Comparison of ENCODE assay signal across 8 cellular contexts in the genomic region with DNA sequence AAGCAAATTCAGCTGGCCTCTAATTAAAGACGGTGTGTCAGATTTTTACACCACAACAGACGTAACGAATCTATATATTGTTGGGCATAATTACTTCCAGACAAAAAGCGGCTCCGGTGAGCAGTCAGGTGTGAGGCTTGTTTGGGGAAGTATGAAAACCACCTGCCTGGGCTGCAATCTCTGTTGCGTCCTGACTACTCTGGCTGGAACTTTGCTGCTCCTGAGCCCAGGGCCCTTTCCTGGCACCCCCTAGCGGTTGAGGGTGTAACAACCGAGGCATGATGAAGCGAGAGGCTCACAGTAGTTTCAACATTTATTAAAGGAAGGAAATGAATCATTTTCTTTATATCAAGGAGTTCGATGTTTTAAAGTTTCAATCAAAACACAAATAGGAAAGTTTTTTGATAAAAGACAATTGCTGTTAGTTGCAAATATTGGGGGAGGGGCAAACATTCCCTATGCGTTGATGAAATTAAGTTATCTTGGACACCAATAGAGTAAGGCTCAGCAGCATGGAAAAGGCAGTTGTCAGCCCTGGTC. TPM values are rescaled to one million over a fixed set of nuclear protein-coding genes. Genes with fewer than 3 reads are reported as not detected.
A peak's percentile ranks its signal among the peaks of the same experiment; 100 is the strongest.
DNase-seq lines count a peak whose midpoint lies in the region; ATAC-seq and TF ChIP-seq lines count a peak whose summit lies in the region.

No MANE protein-coding gene starts in this region.

- no peak overlapping the region for H3K27ac Mint-ChIP-seq in activated CD4-positive, alpha-beta T cell treated with anti-CD3 and anti-CD28 coated beads, Interleukin-2, amount 10 ng/mL, durations not matched to agents 24 days and 14 days
- H3K27ac Mint-ChIP-seq in stimulated activated naive B cell treated with anti-CD40 and anti-IgM and Interleukin-4, amounts not matched to agents 10 μg/mL and 1 μg/mL and 100 μg/mL, for 72 hours, result peak overlapping the region; percentile 42

- H3K4me3 Mint-ChIP-seq in activated CD4-positive, alpha-beta T cell treated with anti-CD3 and anti-CD28 coated beads, Interleukin-2, amount 10 ng/mL, durations not matched to agents 24 days and 14 days, result no peak overlapping the region
- peak overlapping the region in 1 of 2 donors; percentile 1 for H3K4me3 Mint-ChIP-seq in stimulated activated naive B cell treated with anti-CD40 and anti-IgM and Interleukin-4, amounts not matched to agents 10 μg/mL and 1 μg/mL and 100 μg/mL, for 72 hours

- intact Hi-C loops in activated CD4-positive, alpha-beta T cell treated with anti-CD3 and anti-CD28 coated beads, Interleukin-2, amount 10 ng/mL, durations not matched to agents 24 days and 14 days (cut with micrococcal nuclease), result loop anchor here (1.0 kb wide), 2 partner anchors 10 to 100 kb away; no protein-coding TSS in a partner anchor

- H3K9me3 Mint-ChIP-seq in activated CD4-positive, alpha-beta T cell treated with anti-CD3 and anti-CD28 coated beads, Interleukin-2, amount 10 ng/mL, durations not matched to agents 24 days and 14 days, result peaks cover 3% of the 10 kb centered on the region
- peaks cover 0 to 2% of the 10 kb centered on the region in 2 donors for H3K9me3 Mint-ChIP-seq in stimulated activated naive B cell treated with anti-CD40 and anti-IgM and Interleukin-4, amounts not matched to agents 10 μg/mL and 1 μg/mL and 100 μg/mL, for 72 hours

- DNase-seq in NCI-H1436 (lab: John Stamatoyannopoulos, UW) (peak; percentile 56), NCI-H1436 treated with DMSO at 0.1 percent for 48 hours (lab: John Stamatoyannopoulos, UW) (no peak), HFF-Myc (ENCODE audit: extremely low read depth, low read depth) (peak; percentile 47), NAMALWA (ENCODE audit: low spot score) (peak; percentile 89), myocyte (ENCODE audit: low read depth) (peak; percentile 70)
- peak; percentile 89 for DNase-seq in activated CD4-positive, alpha-beta T cell treated with anti-CD3 and anti-CD28 coated beads, Interleukin-2, amount 10 ng/mL, durations not matched to agents 24 days and 14 days
- DNase-seq in effector CD4-positive, alpha-beta T cell, result peak; percentile 47
- peak; percentile 82 for DNase-seq in stimulated activated naive B cell treated with anti-CD40 and anti-IgM and Interleukin-4, amounts not matched to agents 10 μg/mL and 1 μg/mL and 100 μg/mL, for 72 hours

- H3K4me3 ChIP-seq in HFF-Myc (replicated peaks; ENCODE audit: low read depth, low read length), result no peak overlapping the region

- peaks cover 15% of the 10 kb centered on the region for H3K4me1 Mint-ChIP-seq in activated CD4-positive, alpha-beta T cell treated with anti-CD3 and anti-CD28 coated beads, Interleukin-2, amount 10 ng/mL, durations not matched to agents 24 days and 14 days
- peaks cover 36 to 46% of the 10 kb centered on the region in 2 donors for H3K4me1 Mint-ChIP-seq in stimulated activated naive B cell treated with anti-CD40 and anti-IgM and Interleukin-4, amounts not matched to agents 10 μg/mL and 1 μg/mL and 100 μg/mL, for 72 hours

- peak; percentile 87 for TF ChIP-seq CTCF in HFF-Myc (IDR thresholded peaks at IDR 0.05; ENCODE audit: low read depth, low read length, missing control alignments)

- ATAC-seq in stimulated activated naive B cell treated with anti-CD40 and anti-IgM and Interleukin-4, amounts not matched to agents 10 μg/mL and 1 μg/mL and 100 μg/mL, for 72 hours (replicated peaks), result peak; percentile 94 to 96

- H3K36me3 Mint-ChIP-seq in activated CD4-positive, alpha-beta T cell treated with anti-CD3 and anti-CD28 coated beads, Interleukin-2, amount 10 ng/mL, durations not matched to agents 24 days and 14 days (ENCODE audit: low read depth), result no peaks in the 10 kb centered on the region
- H3K36me3 Mint-ChIP-seq in stimulated activated naive B cell treated with anti-CD40 and anti-IgM and Interleukin-4, amounts not matched to agents 10 μg/mL and 1 μg/mL and 100 μg/mL, for 72 hours, result peaks cover 0 to 3% of the 10 kb centered on the region in 2 donors

- H3K27me3 Mint-ChIP-seq in activated CD4-positive, alpha-beta T cell treated with anti-CD3 and anti-CD28 coated beads, Interleukin-2, amount 10 ng/mL, durations not matched to agents 24 days and 14 days, result peaks cover 21% of the 10 kb centered on the region
- peaks cover 15 to 19% of the 10 kb centered on the region in 2 donors for H3K27me3 Mint-ChIP-seq in stimulated activated naive B cell treated with anti-CD40 and anti-IgM and Interleukin-4, amounts not matched to agents 10 μg/mL and 1 μg/mL and 100 μg/mL, for 72 hours

RNA-seq across cellular contexts. Expression of a gene that starts 10.6 kb away (rescaled TPM):
- total RNA-seq in activated CD4-positive, alpha-beta T cell treated with anti-CD3 and anti-CD28 coated beads, Interleukin-2, amount 10 ng/mL, durations not matched to agents 24 days and 14 days, result not detected in 2 replicates
- total RNA-seq in myocyte, result 145 and 152 TPM in 2 replicates
- polyA plus RNA-seq in myocyte (2012), result 13.8 TPM

Comparison
In these comparisons a context has a peak if more than half of its experiments do, and no peak if none do; other contexts are left out.
1. RNA of a gene that starts 10.6 kb away (total RNA-seq): 145 to 152 TPM in myocyte; not detected in activated CD4-positive, alpha-beta T cell treated with anti-CD3 and anti-CD28 coated beads, Interleukin-2, amount 10 ng/mL, durations not matched to agents 24 days and 14 days; every median in the first group is over 100 times any median in the second.